4 cellular contexts compared by ENCODE assay signal in the genomic region with DNA sequence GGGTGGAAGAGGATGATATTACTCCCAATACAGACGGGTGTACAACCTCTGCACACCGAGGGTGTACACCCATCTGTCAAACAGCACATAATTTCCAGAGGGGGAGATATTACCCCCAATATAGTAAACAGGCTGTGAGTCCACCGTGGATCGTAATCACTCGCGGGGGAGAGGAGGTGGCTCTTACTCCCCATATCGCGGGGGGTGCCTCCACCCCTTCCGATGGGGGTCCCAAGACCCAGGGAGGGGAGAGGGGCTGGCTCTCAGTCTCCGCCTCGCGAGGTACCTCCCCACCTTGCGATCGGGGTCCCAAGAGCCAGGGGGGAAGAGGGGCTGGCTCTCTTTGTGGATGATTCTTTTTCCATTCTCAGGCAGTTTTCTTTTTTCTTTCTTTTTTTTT. TPM values are rescaled to one million over a fixed set of nuclear protein-coding genes. Genes with fewer than 3 reads are reported as not detected.
"Had no signal": no experiment of that assay in that cellular context is flagged by ENCODE, and none has a peak within 500 bp of the region (broad histone marks: within the 10 kb centered on the region; RNA-seq: fewer than 3 reads in every experiment).

No MANE protein-coding gene starts in this region.

RNA-seq across cellular contexts. Expression of a gene that starts 13.4 kb away (rescaled TPM):
- total RNA-seq: astrocyte, cardiac septum, glomerular endothelial cell had no signal
- polyA plus RNA-seq: fibroblast of lung had no signal
